ENCODE assay signal across 2 cellular contexts in genomic region chr7:129688503-129689222, GRCh38.
TF ChIP-seq lines count a peak whose summit lies in the region.

No MANE protein-coding gene starts in this region.

TF ChIP-seq in IMR-90, 13 proteins besides CTCF, POLR2A, EP300 and RAD21:
- TF ChIP-seq CEBPB (IDR thresholded peaks at IDR 0.05; ENCODE audit: low read depth, low read length) (peak; percentile 76), CHD1 (IDR thresholded peaks at IDR 0.05; ENCODE audit: low read depth, low read length) (no peak), ELK1 (IDR thresholded peaks at IDR 0.05; ENCODE audit: borderline replicate concordance, low read depth, low read length) (no peak)

TF ChIP-seq in K562, 482 proteins besides CTCF, POLR2A, EP300 and RAD21:
- TF ChIP-seq SRSF3 (IDR thresholded peaks at IDR 0.05; ENCODE audit: insufficient read depth, low read length) (no peak), ZNF431 (CRISPR knock-in tag; IDR thresholded peaks at IDR 0.05) (peak; percentile 60; the same call in 1 of the 2 replicates), PRMT5 (CRISPR knock-in tag; IDR thresholded peaks at IDR 0.05) (no peak), ZFPM2 (CRISPR knock-in tag; IDR thresholded peaks at IDR 0.05) (no peak), CEBPG (CRISPR knock-in tag; IDR thresholded peaks at IDR 0.05) (peak; percentile 66; the same call in 1 of the 2 replicates), CEBPG (tag; conservative IDR thresholded peaks at IDR 0.05 in 1 of 2, IDR thresholded peaks at IDR 0.05 in 1 of 2) (peak; percentile 75 to 86), RHOXF2B (CRISPR knock-in tag; conservative IDR thresholded peaks at IDR 0.05) (no peak), XRCC4 (IDR thresholded peaks at IDR 0.05; ENCODE audit: extremely low read depth, insufficient read depth, insufficient read length) (no peak), PHTF2 (CRISPR knock-in tag; IDR thresholded peaks at IDR 0.05) (no peak), ZZZ3 (IDR thresholded peaks at IDR 0.05) (no peak), CEBPB (tag; IDR thresholded peaks at IDR 0.05) (peak; percentile 83), KLF10 (CRISPR knock-in tag; IDR thresholded peaks at IDR 0.05) (no peak), NCOA6 (IDR thresholded peaks at IDR 0.05) (no peak), STAT6 (CRISPR knock-in tag; IDR thresholded peaks at IDR 0.05) (no peak)
- TF ChIP-seq, protein P1, sequence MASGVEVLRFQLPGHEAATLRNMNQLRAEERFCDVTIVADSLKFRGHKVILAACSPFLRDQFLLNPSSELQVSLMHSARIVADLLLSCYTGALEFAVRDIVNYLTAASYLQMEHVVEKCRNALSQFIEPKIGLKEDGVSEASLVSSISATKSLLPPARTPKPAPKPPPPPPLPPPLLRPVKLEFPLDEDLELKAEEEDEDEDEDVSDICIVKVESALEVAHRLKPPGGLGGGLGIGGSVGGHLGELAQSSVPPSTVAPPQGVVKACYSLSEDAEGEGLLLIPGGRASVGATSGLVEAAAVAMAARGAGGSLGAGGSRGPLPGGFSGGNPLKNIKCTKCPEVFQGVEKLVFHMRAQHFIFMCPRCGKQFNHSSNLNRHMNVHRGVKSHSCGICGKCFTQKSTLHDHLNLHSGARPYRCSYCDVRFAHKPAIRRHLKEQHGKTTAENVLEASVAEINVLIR (CRISPR knock-in tag; IDR thresholded peaks at IDR 0.05), result no peak
- TF ChIP-seq, protein P2, sequence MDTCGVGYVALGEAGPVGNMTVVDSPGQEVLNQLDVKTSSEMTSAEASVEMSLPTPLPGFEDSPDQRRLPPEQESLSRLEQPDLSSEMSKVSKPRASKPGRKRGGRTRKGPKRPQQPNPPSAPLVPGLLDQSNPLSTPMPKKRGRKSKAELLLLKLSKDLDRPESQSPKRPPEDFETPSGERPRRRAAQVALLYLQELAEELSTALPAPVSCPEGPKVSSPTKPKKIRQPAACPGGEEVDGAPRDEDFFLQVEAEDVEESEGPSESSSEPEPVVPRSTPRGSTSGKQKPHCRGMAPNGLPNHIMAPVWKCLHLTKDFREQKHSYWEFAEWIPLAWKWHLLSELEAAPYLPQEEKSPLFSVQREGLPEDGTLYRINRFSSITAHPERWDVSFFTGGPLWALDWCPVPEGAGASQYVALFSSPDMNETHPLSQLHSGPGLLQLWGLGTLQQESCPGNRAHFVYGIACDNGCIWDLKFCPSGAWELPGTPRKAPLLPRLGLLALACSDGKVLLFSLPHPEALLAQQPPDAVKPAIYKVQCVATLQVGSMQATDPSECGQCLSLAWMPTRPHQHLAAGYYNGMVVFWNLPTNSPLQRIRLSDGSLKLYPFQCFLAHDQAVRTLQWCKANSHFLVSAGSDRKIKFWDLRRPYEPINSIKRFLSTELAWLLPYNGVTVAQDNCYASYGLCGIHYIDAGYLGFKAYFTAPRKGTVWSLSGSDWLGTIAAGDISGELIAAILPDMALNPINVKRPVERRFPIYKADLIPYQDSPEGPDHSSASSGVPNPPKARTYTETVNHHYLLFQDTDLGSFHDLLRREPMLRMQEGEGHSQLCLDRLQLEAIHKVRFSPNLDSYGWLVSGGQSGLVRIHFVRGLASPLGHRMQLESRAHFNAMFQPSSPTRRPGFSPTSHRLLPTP (IDR thresholded peaks at IDR 0.05; ENCODE audit: borderline replicate concordance, extremely low read depth, insufficient read length), result no peak
TF ChIP-seq in K562: peak in this region for 3.
